ENCODE assay signal across 8 cellular contexts in the genomic region with DNA sequence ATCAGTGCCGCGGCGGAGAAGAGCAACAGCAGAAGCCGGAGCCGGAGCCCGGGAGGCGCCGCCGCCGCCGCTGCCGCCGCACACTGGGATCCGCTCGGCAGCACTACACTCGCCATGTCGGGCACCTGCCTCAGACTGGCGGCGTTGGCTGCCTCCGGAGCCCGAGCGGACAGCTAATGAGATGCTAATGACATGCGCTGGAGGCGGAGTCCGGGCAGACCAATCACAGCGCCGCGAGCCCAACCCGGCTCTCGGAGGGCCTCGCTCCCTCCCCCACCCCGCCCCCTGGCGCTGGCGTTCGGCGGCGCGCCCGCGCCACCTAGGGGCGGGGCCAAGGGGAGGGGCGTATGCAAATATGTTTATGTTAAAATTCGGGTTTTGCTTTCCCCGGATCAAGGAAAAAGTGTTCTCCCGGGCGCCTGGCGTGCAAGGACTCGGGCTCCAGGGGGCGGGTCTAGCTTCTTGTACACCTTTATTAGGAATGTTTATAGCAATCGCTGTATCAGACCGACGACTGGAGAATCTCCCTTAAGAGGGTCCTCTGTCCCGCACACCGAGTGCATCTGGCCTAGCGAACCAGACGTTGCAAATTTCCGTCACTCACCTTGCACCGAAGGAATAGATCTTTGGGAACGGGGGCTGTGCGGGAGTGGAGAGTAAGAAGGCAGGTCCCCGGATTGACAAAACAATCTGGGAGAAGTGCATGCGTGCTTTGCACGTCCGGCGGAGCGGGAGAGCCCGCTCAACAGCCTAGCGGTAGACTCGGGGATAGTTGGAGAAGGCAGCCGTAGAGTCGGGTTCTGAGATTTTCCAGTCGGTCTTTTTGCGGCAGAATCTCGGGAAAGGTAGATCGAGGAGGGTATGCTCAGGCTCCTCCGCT.
DNase-seq lines count a peak whose midpoint lies in the region; ATAC-seq and TF ChIP-seq lines count a peak whose summit lies in the region.

A gene (minus strand): TSS at position 137 of the 880 bp plus-strand sequence.

- peak within 1 kb of the TSS; percentile 79 for H3K4me3 ChIP-seq in coronary artery

- ATAC-seq in HG02798 (IDR thresholded peaks at IDR 0.05; ENCODE audit: poor library complexity, unreplicated experiment) (peak; percentile 66), GM21717 (IDR thresholded peaks at IDR 0.05; ENCODE audit: unreplicated experiment) (no peak)

- peak; percentile 54 for TF ChIP-seq CTCF in coronary artery (IDR thresholded peaks at IDR 0.05)

- DNase-seq in EL (peak; percentile 62), NCI-H2171 (lab: John Stamatoyannopoulos, UW) (peak; percentile 99), coronary artery (ENCODE audit: low spot score) (peak; percentile 91), kidney glomerular epithelial cell (lab: John Stamatoyannopoulos, UW) (peak; percentile 91)
- peak; percentile 84 for DNase-seq in activated CD4-positive, alpha-beta T cell treated with anti-CD3 and anti-CD28 coated beads for 48 hours
- peak; percentile 49 to 56 for DNase-seq in stimulated activated CD4-positive, alpha-beta T cell treated with anti-CD3 and anti-CD28 coated beads, Interleukin-15, amount 100 ng/mL, for 1 hour (ENCODE audit: low read depth in 1 of 2, low spot score in 1 of 2)

- H3K27ac ChIP-seq in coronary artery = peak within 1 kb of the TSS; percentile 39 to 82
